In the genomic region with DNA sequence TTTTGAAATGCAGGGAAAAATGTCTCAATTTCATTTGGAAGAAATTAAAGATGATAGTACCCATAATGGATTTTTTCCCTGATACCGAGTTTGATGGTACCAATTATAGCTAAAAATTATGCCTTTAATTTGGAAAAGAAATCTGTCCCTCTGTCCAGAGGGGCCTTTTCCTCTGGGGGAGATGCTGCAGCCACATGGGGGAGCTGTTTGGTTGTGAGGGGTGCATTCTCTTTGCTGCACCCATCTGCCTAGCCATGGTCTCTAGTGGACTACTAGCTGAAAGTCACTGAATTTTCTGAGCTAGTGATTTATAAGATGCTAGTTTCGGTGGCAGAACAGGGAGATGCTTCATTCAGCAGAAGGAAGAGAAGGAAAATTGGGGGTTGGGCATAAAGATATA, we compare ENCODE assay signal across 8 cellular contexts. TPM values are rescaled to one million over a fixed set of nuclear protein-coding genes. Genes with fewer than 3 reads are reported as not detected.
A peak's percentile ranks its signal among the peaks of the same experiment; 100 is the strongest.
DNase-seq lines count a peak whose midpoint lies in the region; ATAC-seq, FAIRE-seq and TF ChIP-seq lines count a peak whose summit lies in the region.

No MANE protein-coding gene starts in this region.

- WGBS in heart right ventricle, 2 donors, result 92 to 98% methylated on average over 2 of the region's 2 CpGs
- 58 to 95% methylated on average over 2 of the region's 2 CpGs for WGBS in transverse colon (ENCODE audit: low coverage in 1 of 2), 2 donors

- no peaks in the 10 kb centered on the region for H3K27me3 Mint-ChIP-seq in activated CD4-positive, alpha-beta T cell treated with anti-CD3 and anti-CD28 coated beads, Interleukin-2, amount 10 ng/mL, durations not matched to agents 24 days and 14 days

- intact Hi-C loops in activated CD4-positive, alpha-beta T cell treated with anti-CD3 and anti-CD28 coated beads, Interleukin-2, amount 10 ng/mL, durations not matched to agents 24 days and 14 days (cut with micrococcal nuclease), result loop anchor here (5.0 kb wide), 1 partner anchor 36 kb away; no protein-coding TSS in a partner anchor
- intact Hi-C loops in heart right ventricle (cut with DNase I) (no loop called here), transverse colon (cut with DNase I; ENCODE audit: low total_unique reads) (no loop called here)

- peaks cover 42% of the 10 kb centered on the region for H3K36me3 Mint-ChIP-seq in activated CD4-positive, alpha-beta T cell treated with anti-CD3 and anti-CD28 coated beads, Interleukin-2, amount 10 ng/mL, durations not matched to agents 24 days and 14 days (ENCODE audit: low read depth)

- H3K36me3 ChIP-seq in heart right ventricle (peaks cover 0 to 77% (median 41%) of the 10 kb centered on the region in 9 donors), transverse colon (peaks cover 0 to 40% (median 15%) of the 10 kb centered on the region in 4 donors)

- H3K4me1 Mint-ChIP-seq in activated CD4-positive, alpha-beta T cell treated with anti-CD3 and anti-CD28 coated beads, Interleukin-2, amount 10 ng/mL, durations not matched to agents 24 days and 14 days, result peaks cover 19% of the 10 kb centered on the region

- no peak overlapping the region for H3K4me3 ChIP-seq in AG04449 (ENCODE audit: low read depth, low read length)
- H3K4me3 ChIP-seq in heart right ventricle, result no peak overlapping the region
- no peak overlapping the region for H3K4me3 ChIP-seq in transverse colon

- peak; percentile 84 for FAIRE-seq in GM19239 (lab: Jason Lieb, UNC)

- peak in 4 of 8 donors; percentile 44 to 56 (median 52) for ATAC-seq in heart right ventricle
- no peak for ATAC-seq in GM18858 (IDR thresholded peaks at IDR 0.05; ENCODE audit: unreplicated experiment)

- TF ChIP-seq EP300 in transverse colon (IDR thresholded peaks at IDR 0.05; ENCODE audit: low read depth), result no peak

- no peak for DNase-seq in AG04449 (ENCODE audit: low read depth, low spot score)
- DNase-seq in GM19239 (ENCODE audit: insufficient read length, low spot score), result no peak
- DNase-seq in activated CD4-positive, alpha-beta T cell treated with anti-CD3 and anti-CD28 coated beads, Interleukin-2, amount 10 ng/mL, durations not matched to agents 24 days and 14 days, result peak; percentile 78
- no peak for DNase-seq in heart right ventricle
- DNase-seq in transverse colon, result no peak
- DNase-seq in NOMO-1 treated with DMSO at 0.1 percent for 48 hours (lab: John Stamatoyannopoulos, UW; ENCODE audit: unreplicated experiment), result no peak
- no peak for DNase-seq in GDM1 (lab: John Stamatoyannopoulos, UW)

- TF ChIP-seq POLR2A in transverse colon (IDR thresholded peaks at IDR 0.05), result no peak

- no peak overlapping the region for H3K27ac Mint-ChIP-seq in activated CD4-positive, alpha-beta T cell treated with anti-CD3 and anti-CD28 coated beads, Interleukin-2, amount 10 ng/mL, durations not matched to agents 24 days and 14 days

- POLR2A ChIA-PET in AG04449 (lab: Yijun Ruan, JAX), result interaction anchor here (1.2 kb wide), 1 partner anchor 10 kb away, joined by 8 read pairs; a partner anchor contains a TSS

- in situ Hi-C loops in transverse colon (cut with MboI; ENCODE audit: low pct_ligation_motif_present in 1 of 4, low pct_unique_long_range_greater_than_20kb in 1 of 4, low sequenced_read_pairs in 3 of 4), result no loop called here

- H3K9me3 ChIP-seq in heart right ventricle (no peaks in the 10 kb centered on the region), transverse colon (no peaks in the 10 kb centered on the region)

- H3K4me3 Mint-ChIP-seq in activated CD4-positive, alpha-beta T cell treated with anti-CD3 and anti-CD28 coated beads, Interleukin-2, amount 10 ng/mL, durations not matched to agents 24 days and 14 days, result no peak overlapping the region

- CTCF ChIA-PET in AG04449 (lab: Yijun Ruan, JAX), result interaction anchor here (0.7 to 3.1 kb wide), 13 partner anchors 9 to 1094 kb away, joined by 3 to 20 read pairs (median 4); a partner anchor contains a TSS

- H3K27ac ChIP-seq in heart right ventricle (no peak overlapping the region), transverse colon (no peak overlapping the region)

- peak; percentile 40 for TF ChIP-seq CTCF in AG04449 (IDR thresholded peaks at IDR 0.05; ENCODE audit: insufficient read depth, low read length, missing control alignments)
- peak; percentile 11 to 62 (median 51) for TF ChIP-seq CTCF in heart right ventricle (IDR thresholded peaks at IDR 0.05)
- TF ChIP-seq CTCF in transverse colon (IDR thresholded peaks at IDR 0.05), result peak in 3 of 5 experiments; percentile 21 to 27 (median 25)

- H3K27me3 ChIP-seq in heart right ventricle (no peaks in the 10 kb centered on the region), transverse colon (no peaks in the 10 kb centered on the region)

- no peaks in the 10 kb centered on the region for H3K9me3 Mint-ChIP-seq in activated CD4-positive, alpha-beta T cell treated with anti-CD3 and anti-CD28 coated beads, Interleukin-2, amount 10 ng/mL, durations not matched to agents 24 days and 14 days

- H3K4me1 ChIP-seq in heart right ventricle, result peaks cover 0 to 12% (median under 1%) of the 10 kb centered on the region in 9 donors
- no peaks in the 10 kb centered on the region for H3K4me1 ChIP-seq in transverse colon

RNA-seq across cellular contexts. Expression of a gene that starts 9.6 kb away (rescaled TPM):
- 169 and 170 TPM in 2 replicates for total RNA-seq in activated CD4-positive, alpha-beta T cell treated with anti-CD3 and anti-CD28 coated beads, Interleukin-2, amount 10 ng/mL, durations not matched to agents 24 days and 14 days
- total RNA-seq in heart right ventricle, result 10 to 100 TPM; 24.1 to 72.6 (median 32.9) TPM
- polyA plus RNA-seq in heart right ventricle, result 100 to 1,000 TPM in 1 of 2 donors, 10 to 100 TPM in 1; 77.5 to 177 TPM
- total RNA-seq in transverse colon, result 10 to 100 TPM; 10.1 to 72.5 (median 42.0) TPM

RNA-seq across cellular contexts. Expression of a gene that starts 10.0 kb away (rescaled TPM):
- 29.2 and 31.0 TPM in 2 replicates for total RNA-seq in activated CD4-positive, alpha-beta T cell treated with anti-CD3 and anti-CD28 coated beads, Interleukin-2, amount 10 ng/mL, durations not matched to agents 24 days and 14 days
- total RNA-seq in heart right ventricle, result 10 to 100 TPM; 10.6 to 27.3 (median 15.0) TPM
- 10 to 100 TPM; 12.1 to 17.7 TPM for polyA plus RNA-seq in heart right ventricle
- 10 to 100 TPM in 3 of 4 donors, 1 to 10 TPM in 1; 7.9 to 38.4 (median 22.3) TPM for total RNA-seq in transverse colon
